8 cellular contexts compared by ENCODE assay signal in the genomic region with DNA sequence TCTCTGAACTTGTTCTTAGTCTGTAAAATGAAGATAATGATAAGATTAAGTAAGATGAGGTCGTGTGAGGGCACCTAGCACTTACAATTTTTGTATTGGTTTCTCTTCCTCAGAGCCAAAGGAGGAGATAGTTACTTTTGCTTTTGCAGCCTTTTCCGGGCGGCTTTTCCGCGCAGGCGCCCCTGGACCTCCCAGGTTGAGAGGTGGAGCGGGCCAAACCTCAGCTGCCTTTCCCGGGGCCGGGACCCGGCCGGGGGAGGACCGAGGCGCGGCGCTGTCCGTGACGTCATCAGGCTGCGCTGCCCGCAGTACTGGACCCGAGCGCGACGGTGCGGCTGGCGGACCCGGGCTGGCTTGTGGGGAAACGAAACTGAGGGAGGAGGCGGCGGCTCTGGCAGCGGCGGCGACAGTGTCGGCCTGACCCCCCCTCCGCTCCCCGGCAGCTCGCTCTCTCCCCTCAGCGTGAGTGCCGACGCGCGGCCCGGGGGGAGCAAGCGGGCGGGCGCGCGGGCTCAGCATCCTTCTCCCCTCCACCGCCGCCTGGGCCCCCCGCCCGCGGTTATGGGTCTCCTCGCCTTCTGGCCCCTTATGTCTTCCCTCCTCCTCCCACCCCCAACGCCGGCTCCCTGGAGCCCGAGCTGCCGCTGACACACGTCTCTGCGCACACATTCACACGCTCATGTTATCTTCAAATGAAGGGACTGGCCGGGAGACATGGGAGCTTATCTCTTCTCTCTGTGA. TPM values are rescaled to one million over a fixed set of nuclear protein-coding genes. Genes with fewer than 3 reads are reported as not detected.
DNase-seq lines count a peak whose midpoint lies in the region; ATAC-seq and TF ChIP-seq lines count a peak whose summit lies in the region.

A gene with protein sequence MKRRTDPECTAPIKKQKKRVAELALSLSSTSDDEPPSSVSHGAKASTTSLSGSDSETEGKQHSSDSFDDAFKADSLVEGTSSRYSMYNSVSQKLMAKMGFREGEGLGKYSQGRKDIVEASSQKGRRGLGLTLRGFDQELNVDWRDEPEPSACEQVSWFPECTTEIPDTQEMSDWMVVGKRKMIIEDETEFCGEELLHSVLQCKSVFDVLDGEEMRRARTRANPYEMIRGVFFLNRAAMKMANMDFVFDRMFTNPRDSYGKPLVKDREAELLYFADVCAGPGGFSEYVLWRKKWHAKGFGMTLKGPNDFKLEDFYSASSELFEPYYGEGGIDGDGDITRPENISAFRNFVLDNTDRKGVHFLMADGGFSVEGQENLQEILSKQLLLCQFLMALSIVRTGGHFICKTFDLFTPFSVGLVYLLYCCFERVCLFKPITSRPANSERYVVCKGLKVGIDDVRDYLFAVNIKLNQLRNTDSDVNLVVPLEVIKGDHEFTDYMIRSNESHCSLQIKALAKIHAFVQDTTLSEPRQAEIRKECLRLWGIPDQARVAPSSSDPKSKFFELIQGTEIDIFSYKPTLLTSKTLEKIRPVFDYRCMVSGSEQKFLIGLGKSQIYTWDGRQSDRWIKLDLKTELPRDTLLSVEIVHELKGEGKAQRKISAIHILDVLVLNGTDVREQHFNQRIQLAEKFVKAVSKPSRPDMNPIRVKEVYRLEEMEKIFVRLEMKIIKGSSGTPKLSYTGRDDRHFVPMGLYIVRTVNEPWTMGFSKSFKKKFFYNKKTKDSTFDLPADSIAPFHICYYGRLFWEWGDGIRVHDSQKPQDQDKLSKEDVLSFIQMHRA (plus strand): TSS at position 306 of the 741 bp plus-strand sequence. CDS start 2,409 bp downstream, outside the sequence.

- H3K36me3 ChIP-seq in heart right ventricle, result peaks cover 0 to 30% (median 23%) of the 10 kb centered on the region in 9 donors
- H3K36me3 ChIP-seq in upper lobe of left lung, result peaks cover 10 to 28% (median 21%) of the 10 kb centered on the region in 4 donors

- H3K27me3 ChIP-seq in heart right ventricle (peaks cover 0 to 6% (median 0%) of the 10 kb centered on the region in 7 donors), upper lobe of left lung (no peaks in the 10 kb centered on the region)

- TF ChIP-seq CTCF in heart right ventricle (IDR thresholded peaks at IDR 0.05) (no peak), upper lobe of left lung (IDR thresholded peaks at IDR 0.05) (peak in 2 of 6 experiments; percentile 28 to 39)

- H3K4me1 ChIP-seq in heart right ventricle (peaks cover 0 to 28% (median 17%) of the 10 kb centered on the region in 9 donors), upper lobe of left lung (peaks cover 14 to 22% (median 16%) of the 10 kb centered on the region in 4 donors)

- peak within 1 kb of the TSS; percentile 76 to 98 (median 94) for H3K27ac ChIP-seq in heart right ventricle
- peak within 1 kb of the TSS; percentile 91 to 95 (median 92) for H3K27ac ChIP-seq in upper lobe of left lung

- TF ChIP-seq POLR2A in GM15510 (IDR thresholded peaks at IDR 0.05; ENCODE audit: borderline replicate concordance, extremely low read depth, insufficient read length) (peak; percentile 78), upper lobe of left lung (IDR thresholded peaks at IDR 0.05) (peak in 3 of 4 donors; percentile 11 to 86 (median 84))

- H3K4me3 ChIP-seq in heart right ventricle (peak within 1 kb of the TSS; percentile 70 to 99 (median 92)), upper lobe of left lung (peak within 1 kb of the TSS; percentile 90 to 96 (median 95))

- WGBS in heart right ventricle, 2 donors, result 0% methylated on average over 47 to 61 of the region's 61 CpGs
- WGBS in upper lobe of left lung, 2 donors, result 0 to 3% methylated on average over 9 to 28 of the region's 61 CpGs

- intact Hi-C loops in T-helper 1 cell treated with Interleukin-12 subunit alpha and Interleukin-12 subunit beta and Interleukin-4 antibody, amounts not matched to agents 30 ng/mL and 1 ng/mL, for 36 hours (cut with micrococcal nuclease), result loop anchor here (1.0 to 10.0 kb wide), 15 partner anchors 52 to 1682 kb away; a partner anchor contains a TSS
- intact Hi-C loops in heart right ventricle (cut with DNase I), result no loop called here
- intact Hi-C loops in posterior vena cava (cut with DNase I), result no loop called here

- peak; percentile 79 for ATAC-seq in HG02870 (IDR thresholded peaks at IDR 0.05; ENCODE audit: unreplicated experiment)
- peak; percentile 99 to 100 (median 100) for ATAC-seq in heart right ventricle
- peak; percentile 98 to 99 for ATAC-seq in upper lobe of left lung (ENCODE audit: low FRiP score in 2 of 2)

- no peaks in the 10 kb centered on the region for H3K9me3 ChIP-seq in heart right ventricle
- no peaks in the 10 kb centered on the region for H3K9me3 ChIP-seq in upper lobe of left lung

- TF ChIP-seq EP300 in upper lobe of left lung (IDR thresholded peaks at IDR 0.05), result peak in 1 of 4 donors; percentile 43

- peak; percentile 96 for DNase-seq in NCI-H146 (lab: John Stamatoyannopoulos, UW)
- peak; percentile 83 for DNase-seq in amniotic epithelial cell (ENCODE audit: low read depth)
- peak; percentile 95 to 97 for DNase-seq in heart right ventricle
- DNase-seq in posterior vena cava (ENCODE audit: low spot score), result peak; percentile 99
- DNase-seq in upper lobe of left lung, result peak; percentile 96 to 100

RNA-seq across cellular contexts. Expression of the gene that starts here (rescaled TPM):
- total RNA-seq in T-helper 1 cell treated with Interleukin-12 subunit alpha and Interleukin-12 subunit beta and Interleukin-4 antibody, amounts not matched to agents 30 ng/mL and 1 ng/mL, for 36 hours, result 86.6 and 88.0 TPM in 2 replicates
- total RNA-seq in heart right ventricle (10 to 100 TPM; 22.6 to 37.0 (median 33.5) TPM), posterior vena cava (10 to 100 TPM; 24.0 to 27.9 TPM), upper lobe of left lung (10 to 100 TPM; 34.5 to 80.7 (median 38.1) TPM)
- polyA plus RNA-seq in heart right ventricle, result 10 to 100 TPM; 13.1 to 19.7 TPM

Comparison
In these comparisons a context has a peak if more than half of its experiments do, and no peak if none do; other contexts are left out.
1. Peak in every context shown above with its lines: DNase-seq, ATAC-seq, H3K4me3 ChIP-seq and H3K27ac ChIP-seq.